18 cellular contexts compared by ENCODE assay signal in genomic region chr15:94743668-94744067, GRCh38.
"Had no signal": no experiment of that assay in that cellular context is flagged by ENCODE, and none has a peak within 500 bp of the region (broad histone marks: within the 10 kb centered on the region; RNA-seq: fewer than 3 reads in every experiment).

No MANE protein-coding gene starts in this region.

- DNase-seq: activated CD4-positive, alpha-beta T cell treated with anti-CD3 and anti-CD28 coated beads, Interleukin-2, amount 10 ng/mL, durations not matched to agents 7 days and 5 days; activated CD4-positive, CD25-positive, alpha-beta regulatory T cell; activated naive CD4-positive, alpha-beta T cell; anterior cingulate cortex; brain microvascular endothelial cell; cerebellar nuclear complex; dermis blood vessel endothelial cell; erythroblast; left ventricle myocardium inferior; mesendoderm; pancreas; stimulated activated CD4-positive, alpha-beta T cell treated with anti-CD3 and anti-CD28 coated beads, Interleukin-4, amount 100 ng/mL, for 24 hours; stimulated activated naive CD4-positive, alpha-beta T cell treated with Interleukin-2 at 50 U/mL for 16 hours; SW 1271; transverse colon had no signal

- H3K4me1 Mint-ChIP-seq: activated CD4-positive, alpha-beta T cell treated with anti-CD3 and anti-CD28 coated beads, Interleukin-2, amount 10 ng/mL, durations not matched to agents 7 days and 5 days had no signal

- ATAC-seq: pancreas had no signal

- H3K9ac ChIP-seq: neural progenitor cell had no signal

- H3K4me2 ChIP-seq: neural progenitor cell had no signal

- H3K4me1 ChIP-seq: left ventricle myocardium inferior, pancreas, transverse colon had no signal

- H3K9me3 ChIP-seq: left ventricle myocardium inferior, pancreas, transverse colon, vagina had no signal

- H3K27me3 ChIP-seq: brain microvascular endothelial cell, neural progenitor cell, transverse colon, vagina had no signal

- H3K9me3 Mint-ChIP-seq: activated CD4-positive, alpha-beta T cell treated with anti-CD3 and anti-CD28 coated beads, Interleukin-2, amount 10 ng/mL, durations not matched to agents 7 days and 5 days; neural progenitor cell had no signal

- H3K36me3 Mint-ChIP-seq: neural progenitor cell had no signal

- H3K27ac ChIP-seq: brain microvascular endothelial cell, left ventricle myocardium inferior, neural progenitor cell, pancreas, skin epidermis, transverse colon, vagina had no signal

- H3K36me3 ChIP-seq: brain microvascular endothelial cell, left ventricle myocardium inferior, neural progenitor cell, pancreas, transverse colon, vagina had no signal

- H3K4me3 ChIP-seq: left ventricle myocardium inferior, neural progenitor cell, pancreas, skin epidermis, transverse colon, vagina had no signal

- H3K27me3 Mint-ChIP-seq: activated CD4-positive, alpha-beta T cell treated with anti-CD3 and anti-CD28 coated beads, Interleukin-2, amount 10 ng/mL, durations not matched to agents 7 days and 5 days had no signal

- H2AFZ ChIP-seq: neural progenitor cell had no signal

- H3K4me3 Mint-ChIP-seq: activated CD4-positive, alpha-beta T cell treated with anti-CD3 and anti-CD28 coated beads, Interleukin-2, amount 10 ng/mL, durations not matched to agents 7 days and 5 days; neural progenitor cell had no signal

- H3K27ac Mint-ChIP-seq: activated CD4-positive, alpha-beta T cell treated with anti-CD3 and anti-CD28 coated beads, Interleukin-2, amount 10 ng/mL, durations not matched to agents 7 days and 5 days; neural progenitor cell had no signal
